ENCODE assay signal across 17 cellular contexts in genomic region chr7:157627033-157627432, GRCh38.
"Had no signal": no experiment of that assay in that cellular context is flagged by ENCODE, and none has a peak within 500 bp of the region (broad histone marks: within the 10 kb centered on the region; RNA-seq: fewer than 3 reads in every experiment).

No MANE protein-coding gene starts in this region.

- H3K36me3 ChIP-seq: brain microvascular endothelial cell, prostate gland, right lobe of liver, transverse colon had no signal

- H3K27ac Mint-ChIP-seq: dendritic cell treated with granulocyte-macrophage colony-stimulating factor and Interleukin-4, amounts not matched to agents 40 ng/mL and 50 ng/mL, for 4 days; endodermal cell had no signal

- H3K27me3 ChIP-seq: brain microvascular endothelial cell, right lobe of liver, transverse colon had no signal

- H3K27ac ChIP-seq: brain microvascular endothelial cell, prostate gland, right lobe of liver, transverse colon had no signal

- H3K4me3 Mint-ChIP-seq: dendritic cell treated with granulocyte-macrophage colony-stimulating factor and Interleukin-4, amounts not matched to agents 40 ng/mL and 50 ng/mL, for 4 days; endodermal cell had no signal

- H3K4me3 ChIP-seq: prostate gland, right lobe of liver, transverse colon had no signal

- ATAC-seq: SK-N-SH treated with all-trans-retinoic acid at 6 μM for 48 hours had no signal

- DNase-seq: activated gamma-delta T cell; amygdala; endodermal cell; erythroblast; hypothalamus; kidney glomerular epithelial cell; nucleus accumbens; Right ventricle myocardium superior; stimulated activated CD4-positive, alpha-beta T cell treated with anti-CD3 and anti-CD28 coated beads, Interleukin-2, amount 100 ng/mL, for 24 hours; substantia nigra; transverse colon had no signal

- H3K4me1 Mint-ChIP-seq: endodermal cell had no signal

- H3K9me3 ChIP-seq: prostate gland, right lobe of liver, transverse colon had no signal

- H3K4me1 ChIP-seq: prostate gland, right lobe of liver, transverse colon had no signal

- H3K9me3 Mint-ChIP-seq: dendritic cell treated with granulocyte-macrophage colony-stimulating factor and Interleukin-4, amounts not matched to agents 40 ng/mL and 50 ng/mL, for 4 days; endodermal cell; T-helper 1 cell treated with Interleukin-12 subunit alpha and Interleukin-12 subunit beta and Interleukin-4 antibody, amounts not matched to agents 30 μg/mL and 1 μg/mL, for 36 hours had no signal
